9 cellular contexts compared by ENCODE assay signal in genomic region chr17:81487089-81487486, GRCh38. TPM values are rescaled to one million over a fixed set of nuclear protein-coding genes. Genes with fewer than 3 reads are reported as not detected.
A peak's percentile ranks its signal among the peaks of the same experiment; 100 is the strongest.
DNase-seq lines count a peak whose midpoint lies in the region; ATAC-seq and TF ChIP-seq lines count a peak whose summit lies in the region.
"Had no signal": no experiment of that assay in that cellular context is flagged by ENCODE, and none has a peak within 500 bp of the region (broad histone marks: within the 10 kb centered on the region; RNA-seq: fewer than 3 reads in every experiment).

No MANE protein-coding gene starts in this region.

- peak overlapping the region; percentile 68 for H3K4me2 ChIP-seq in neuronal stem cell (ENCODE audit: insufficient read depth, low read length, poor library complexity, severe bottlenecking)

- H3K79me1 ChIP-seq in neuronal stem cell (ENCODE audit: low read depth, low read length) = no peaks in the 10 kb centered on the region

- peak overlapping the region; percentile 98 for H3K18ac ChIP-seq in neuronal stem cell (ENCODE audit: low read length)

- no peak overlapping the region for H3K14ac ChIP-seq in neuronal stem cell (ENCODE audit: low read length)

- no peaks in the 10 kb centered on the region for H3K27me3 ChIP-seq in CD4-positive, CD25-positive, alpha-beta regulatory T cell (ENCODE audit: control insufficient read depth, insufficient read depth, low read length)
- H3K27me3 ChIP-seq in adipocyte (replicated peaks; ENCODE audit: control insufficient read depth, insufficient read depth, low read length) (peaks cover 11% of the 10 kb centered on the region), neuronal stem cell (ENCODE audit: control insufficient read depth in 3 of 3, insufficient read depth in 3 of 3, low read depth in 1 of 3, low read length in 3 of 3) (peaks cover 0 to 14% (median 0%) of the 10 kb centered on the region in 3 experiments)
- H3K27me3 ChIP-seq: cardiac muscle cell had no signal

- whole genome bisulfite sequencing in neuronal stem cell (ENCODE audit: extremely low coverage in 2 of 2, insufficient read length in 2 of 2, insufficient replicate concordance in 1 of 2), 2 donors = no CpG with 5 or more reads among the region's 10 CpGs

- no peak for TF ChIP-seq CTCF in HFFc6 (IDR thresholded peaks at IDR 0.05)

- no peak overlapping the region for H2BK120ac ChIP-seq in neuronal stem cell (ENCODE audit: low read depth, low read length)

- peaks cover 27% of the 10 kb centered on the region for H3K4me1 ChIP-seq in CD4-positive, CD25-positive, alpha-beta regulatory T cell (ENCODE audit: control insufficient read depth, insufficient read depth, low read length, poor library complexity, severe bottlenecking)
- H3K4me1 ChIP-seq in adipocyte (ENCODE audit: control insufficient read depth, insufficient read depth, low read length) (peaks cover 12% of the 10 kb centered on the region), neuronal stem cell (ENCODE audit: control insufficient read depth in 2 of 2, insufficient read depth in 1 of 2, low read depth in 1 of 2, low read length in 2 of 2) (peaks cover 27 to 61% of the 10 kb centered on the region in 2 donors)

- ATAC-seq in CD4-positive, CD25-positive, alpha-beta regulatory T cell (ENCODE audit: low read depth in 2 of 2) = no peak

- in situ Hi-C loops in ACHN (cut with HindIII; ENCODE audit: low pct_ligation_motif_present, low pct_unique_long_range_greater_than_20kb, low sequenced_read_pairs) = no loop called here

- peak overlapping the region in 1 of 3 donors; percentile 38 for H3K27ac Mint-ChIP-seq in CD4-positive, CD25-positive, alpha-beta regulatory T cell
- no peak overlapping the region for H3K27ac Mint-ChIP-seq in HFFc6

- no peak overlapping the region for H4K8ac ChIP-seq in neuronal stem cell (ENCODE audit: low read depth, low read length)

- peak overlapping the region; percentile 88 for H3K9ac ChIP-seq in adipocyte (ENCODE audit: low read length)
- no peak overlapping the region for H3K9ac ChIP-seq in neuronal stem cell (ENCODE audit: low read depth, low read length, poor library complexity)

- no peak overlapping the region for H2BK12ac ChIP-seq in neuronal stem cell (ENCODE audit: low read length)

- no peak overlapping the region for H4K91ac ChIP-seq in neuronal stem cell (ENCODE audit: low read depth, low read length, poor library complexity)

- H3K4ac ChIP-seq in neuronal stem cell (ENCODE audit: low read length) = no peak overlapping the region

- H3K4me3 Mint-ChIP-seq in CD4-positive, CD25-positive, alpha-beta regulatory T cell = peak overlapping the region; percentile 35 to 74 (median 71)
- peak overlapping the region; percentile 47; the same call in 1 of the 2 replicates for H3K4me3 Mint-ChIP-seq in HFFc6

- no peaks in the 10 kb centered on the region for H3K36me3 ChIP-seq in CD4-positive, CD25-positive, alpha-beta regulatory T cell (ENCODE audit: control insufficient read depth, insufficient read depth, low read length)
- no peaks in the 10 kb centered on the region for H3K36me3 ChIP-seq in adipocyte (ENCODE audit: control insufficient read depth, insufficient read depth, low read length, severe bottlenecking)
- H3K36me3 ChIP-seq in neuronal stem cell (replicated peaks in 1 of 2; ENCODE audit: control insufficient read depth in 2 of 2, insufficient read depth in 2 of 2, low read length in 2 of 2) = no peaks in the 10 kb centered on the region
- H3K36me3 ChIP-seq: cardiac muscle cell had no signal

- H3K4me3 ChIP-seq in CD4-positive, CD25-positive, alpha-beta regulatory T cell (ENCODE audit: low read depth, low read length) = no peak overlapping the region
- peak overlapping the region; percentile 77 for H3K4me3 ChIP-seq in adipocyte (ENCODE audit: low read length)
- no peak overlapping the region for H3K4me3 ChIP-seq in neuronal stem cell (ENCODE audit: low read length in 2 of 2)

- H3K9me3 ChIP-seq in CD4-positive, CD25-positive, alpha-beta regulatory T cell (ENCODE audit: control insufficient read depth in 2 of 2, low read length in 2 of 2) = no peaks in the 10 kb centered on the region
- no peaks in the 10 kb centered on the region for H3K9me3 ChIP-seq in adipocyte (ENCODE audit: control insufficient read depth, low read length)
- H3K9me3 ChIP-seq in neuronal stem cell (replicated peaks in 1 of 2; ENCODE audit: control insufficient read depth in 2 of 2, insufficient read depth in 1 of 2, low read depth in 1 of 2, low read length in 2 of 2) = no peaks in the 10 kb centered on the region

- no peak overlapping the region for H2AK5ac ChIP-seq in neuronal stem cell (ENCODE audit: low read depth, low read length)

- no peak overlapping the region for H2BK15ac ChIP-seq in neuronal stem cell (ENCODE audit: low read length)

- DNase-seq in CD4-positive, CD25-positive, alpha-beta regulatory T cell = no peak
- DNase-seq in HFFc6 (no peak), adipocyte (ENCODE audit: low read depth) (no peak), neuronal stem cell (ENCODE audit: low spot score) (no peak), DMS53 (lab: John Stamatoyannopoulos, UW) (no peak), caudate nucleus (lab: John Stamatoyannopoulos, UW) (no peak), GM19240 (ENCODE audit: insufficient read length, low spot score) (no peak), ACHN (no peak)

- no peak overlapping the region for H2AFZ ChIP-seq in neuronal stem cell (ENCODE audit: low read length)

- H2BK5ac ChIP-seq in neuronal stem cell (ENCODE audit: low read length) = peak overlapping the region; percentile 94

- no peaks in the 10 kb centered on the region for H3K9me3 Mint-ChIP-seq in CD4-positive, CD25-positive, alpha-beta regulatory T cell
- H3K9me3 Mint-ChIP-seq in HFFc6 = no peaks in the 10 kb centered on the region

- H3K27me3 Mint-ChIP-seq in CD4-positive, CD25-positive, alpha-beta regulatory T cell = peaks cover 10% of the 10 kb centered on the region
- H3K27me3 Mint-ChIP-seq in HFFc6 (ENCODE audit: insufficient read depth) = peaks cover 3% of the 10 kb centered on the region

- H3K27ac ChIP-seq in CD4-positive, CD25-positive, alpha-beta regulatory T cell (ENCODE audit: insufficient read depth, low read length, poor library complexity, severe bottlenecking) = no peak overlapping the region
- H3K27ac ChIP-seq in neuronal stem cell (replicated peaks; ENCODE audit: low read length) (no peak overlapping the region), caudate nucleus (ENCODE audit: low read depth, low read length) (no peak overlapping the region)
- H3K27ac ChIP-seq: cardiac muscle cell had no signal

- peaks cover 0 to 15% (median 3%) of the 10 kb centered on the region in 4 donors for H3K4me1 Mint-ChIP-seq in CD4-positive, CD25-positive, alpha-beta regulatory T cell
- peaks cover 5% of the 10 kb centered on the region; the same call in 1 of the 2 replicates for H3K4me1 Mint-ChIP-seq in HFFc6 (ENCODE audit: low read depth)

- H3K23ac ChIP-seq in neuronal stem cell (ENCODE audit: low read depth, low read length, poor library complexity) = no peak overlapping the region

- no peaks in the 10 kb centered on the region for H3K36me3 Mint-ChIP-seq in CD4-positive, CD25-positive, alpha-beta regulatory T cell
- H3K36me3 Mint-ChIP-seq in HFFc6 (ENCODE audit: low read depth) = no peaks in the 10 kb centered on the region

RNA-seq across cellular contexts. Expression of gene ACTG1, which starts 25.5 kb away (rescaled TPM):
- total RNA-seq in CD4-positive, CD25-positive, alpha-beta regulatory T cell = 1,684 TPM
- polyA plus RNA-seq in CD4-positive, CD25-positive, alpha-beta regulatory T cell = 1,000 to 10,000 TPM; 1,881 to 2,724 (median 2,486) TPM
- over 10,000 TPM in 3 of 6 experiments, 1,000 to 10,000 TPM in 3; 7,891 to 11,135 (median 9,908) TPM for total RNA-seq in HFFc6 (2021; fragmentation: NEBNext Ultra II Directional; extraction: Animal tissue kit (Norgen Biotek cat#: 25700))
- 5,937 TPM for polyA plus RNA-seq in neuronal stem cell (2013, experiment 1 of 2)
- polyA plus RNA-seq in neuronal stem cell (2013, experiment 2 of 2) = 5,622 TPM

RNA-seq across cellular contexts. Expression of gene FSCN2, which starts 41.1 kb away (rescaled TPM):
- total RNA-seq in CD4-positive, CD25-positive, alpha-beta regulatory T cell = 0.74 TPM
- under 1 TPM in 1 of 4 donors, not detected in 3; 0.17 TPM for polyA plus RNA-seq in CD4-positive, CD25-positive, alpha-beta regulatory T cell
- total RNA-seq in HFFc6 (2021; fragmentation: NEBNext Ultra II Directional; extraction: Animal tissue kit (Norgen Biotek cat#: 25700)) = 1 to 10 TPM in 3 of 6 experiments, under 1 TPM in 3; 0.71 to 1.4 (median 0.99) TPM
- 0.20 TPM for polyA plus RNA-seq in neuronal stem cell (2013, experiment 1 of 2)
- polyA plus RNA-seq in neuronal stem cell (2013, experiment 2 of 2) = 0.25 TPM
